ENCODE assay signal across 16 cellular contexts in genomic region chr7:5508698-5509097, GRCh38.
"Had no signal": no experiment of that assay in that cellular context is flagged by ENCODE, and none has a peak within 500 bp of the region (broad histone marks: within the 10 kb centered on the region; RNA-seq: fewer than 3 reads in every experiment).

No MANE protein-coding gene starts in this region.

- H3K27me3 Mint-ChIP-seq: activated CD4-positive, alpha-beta T cell treated with anti-CD3 and anti-CD28 coated beads, Interleukin-2, amount 10 ng/mL, durations not matched to agents 7 days and 5 days; activated naive CD8-positive, alpha-beta T cell treated with anti-CD3 and anti-CD28 coated beads for 36 hours; dendritic cell treated with granulocyte-macrophage colony-stimulating factor and Interleukin-4, amounts not matched to agents 40 ng/mL and 50 ng/mL, for 4 days; naive thymus-derived CD4-positive, alpha-beta T cell; stimulated activated naive B cell treated with anti-CD40 and anti-IgM and Interleukin-4, amounts not matched to agents 10 μg/mL and 1 μg/mL and 100 μg/mL, for 72 hours had no signal

- DNase-seq: activated CD4-positive, alpha-beta T cell treated with anti-CD3 and anti-CD28 coated beads, Interleukin-2, amount 10 ng/mL, durations not matched to agents 7 days and 5 days; activated gamma-delta T cell treated with Interleukin-2 at 50 U/mL for 16 hours; activated naive CD8-positive, alpha-beta T cell treated with anti-CD3 and anti-CD28 coated beads for 36 hours; cerebellar nuclear complex; effector memory CD4-positive, alpha-beta T cell; islet precursor cell; mammary epithelial cell; mucosa of descending colon; naive thymus-derived CD4-positive, alpha-beta T cell; stimulated activated CD4-positive, alpha-beta T cell treated with anti-CD3 and anti-CD28 coated beads, Interleukin-15, amount 100 ng/mL, for 24 hours; stimulated activated CD4-positive, alpha-beta T cell treated with anti-CD3 and anti-CD28 coated beads, Interleukin-4, amount 100 ng/mL, for 1 hour; stimulated activated naive B cell treated with anti-CD40 and anti-IgM and Interleukin-4, amounts not matched to agents 10 μg/mL and 1 μg/mL and 100 μg/mL, for 72 hours had no signal

- H3K9me3 ChIP-seq: mucosa of descending colon, tibial nerve had no signal

- H3K27ac Mint-ChIP-seq: activated CD4-positive, alpha-beta T cell treated with anti-CD3 and anti-CD28 coated beads, Interleukin-2, amount 10 ng/mL, durations not matched to agents 7 days and 5 days; activated naive CD8-positive, alpha-beta T cell treated with anti-CD3 and anti-CD28 coated beads for 36 hours; dendritic cell treated with granulocyte-macrophage colony-stimulating factor and Interleukin-4, amounts not matched to agents 40 ng/mL and 50 ng/mL, for 4 days; naive thymus-derived CD4-positive, alpha-beta T cell; stimulated activated naive B cell treated with anti-CD40 and anti-IgM and Interleukin-4, amounts not matched to agents 10 μg/mL and 1 μg/mL and 100 μg/mL, for 72 hours had no signal

- H3K27ac ChIP-seq: hepatocyte, tibial nerve had no signal

- H3K4me3 ChIP-seq: hepatocyte, mucosa of descending colon, tibial nerve had no signal

- H3K9me3 Mint-ChIP-seq: activated CD4-positive, alpha-beta T cell treated with anti-CD3 and anti-CD28 coated beads, Interleukin-2, amount 10 ng/mL, durations not matched to agents 7 days and 5 days; activated naive CD8-positive, alpha-beta T cell treated with anti-CD3 and anti-CD28 coated beads for 36 hours; dendritic cell treated with granulocyte-macrophage colony-stimulating factor and Interleukin-4, amounts not matched to agents 40 ng/mL and 50 ng/mL, for 4 days; naive thymus-derived CD4-positive, alpha-beta T cell; stimulated activated naive B cell treated with anti-CD40 and anti-IgM and Interleukin-4, amounts not matched to agents 10 μg/mL and 1 μg/mL and 100 μg/mL, for 72 hours had no signal

- H3K27me3 ChIP-seq: hepatocyte, tibial nerve had no signal

- H3K4me3 Mint-ChIP-seq: activated CD4-positive, alpha-beta T cell treated with anti-CD3 and anti-CD28 coated beads, Interleukin-2, amount 10 ng/mL, durations not matched to agents 7 days and 5 days; activated naive CD8-positive, alpha-beta T cell treated with anti-CD3 and anti-CD28 coated beads for 36 hours; dendritic cell treated with granulocyte-macrophage colony-stimulating factor and Interleukin-4, amounts not matched to agents 40 ng/mL and 50 ng/mL, for 4 days; stimulated activated naive B cell treated with anti-CD40 and anti-IgM and Interleukin-4, amounts not matched to agents 10 μg/mL and 1 μg/mL and 100 μg/mL, for 72 hours had no signal

- ATAC-seq: left lobe of liver; mucosa of descending colon; naive thymus-derived CD4-positive, alpha-beta T cell; stimulated activated naive B cell treated with anti-CD40 and anti-IgM and Interleukin-4, amounts not matched to agents 10 μg/mL and 1 μg/mL and 100 μg/mL, for 72 hours had no signal
